ENCODE assay signal across 11 cellular contexts in the genomic region with DNA sequence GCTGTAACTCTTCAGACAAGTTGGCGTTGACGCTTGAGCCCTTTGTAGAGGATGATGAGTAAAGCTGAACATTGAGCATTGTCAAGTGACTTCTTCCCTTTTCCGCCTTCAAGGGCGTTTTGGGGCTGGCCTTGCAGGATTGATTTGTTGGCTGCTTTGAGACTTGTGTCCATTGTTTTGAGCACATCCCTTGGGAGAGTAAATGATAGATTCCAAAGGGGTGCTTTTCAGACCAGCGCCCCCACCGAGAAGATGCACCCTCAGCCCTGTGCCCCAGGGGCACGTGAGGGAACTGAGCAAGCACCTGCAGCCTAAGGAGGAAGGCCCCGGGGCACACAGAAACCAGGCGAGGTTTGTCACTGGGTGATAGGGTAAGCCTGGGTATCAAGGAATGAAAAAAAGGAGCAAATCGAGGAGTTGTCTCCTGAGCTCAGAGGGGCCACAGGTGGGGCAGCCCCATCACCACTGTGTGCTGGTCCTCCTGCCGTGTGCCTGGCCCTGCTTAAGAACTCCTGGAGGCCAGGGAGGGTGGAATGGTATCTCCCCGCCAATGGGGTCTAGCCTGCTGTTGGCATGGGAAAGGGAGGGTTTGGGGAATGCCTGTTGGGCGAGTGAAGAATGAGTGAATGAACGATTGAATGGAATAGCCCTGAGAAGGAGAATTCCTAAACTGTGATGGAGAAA.
DNase-seq lines count a peak whose midpoint lies in the region; ATAC-seq and TF ChIP-seq lines count a peak whose summit lies in the region.
"Had no signal": no experiment of that assay in that cellular context is flagged by ENCODE, and none has a peak within 500 bp of the region (broad histone marks: within the 10 kb centered on the region; RNA-seq: fewer than 3 reads in every experiment).

No MANE protein-coding gene starts in this region.

- 70 to 73% methylated on average over 14 of the region's 14 CpGs for WGBS in upper lobe of left lung, 2 donors

- H3K4me1 ChIP-seq in muscle layer of duodenum (ENCODE audit: control insufficient read depth in 1 of 2, insufficient read depth in 2 of 2, low read length in 2 of 2): peaks cover 0 to 4% of the 10 kb centered on the region in 2 donors
- H3K4me1 ChIP-seq in upper lobe of left lung: peaks cover 9 to 24% (median 10%) of the 10 kb centered on the region in 4 donors

- H3K27ac ChIP-seq in caudate nucleus (ENCODE audit: low read depth, low read length) (peak overlapping the region; percentile 56), muscle layer of duodenum (ENCODE audit: low read length) (peak overlapping the region; percentile 43), upper lobe of left lung (peak overlapping the region; percentile 59 to 81 (median 68))

- H3K36me3 ChIP-seq in muscle layer of duodenum (ENCODE audit: control insufficient read depth in 1 of 2, insufficient read depth in 2 of 2, low read length in 2 of 2) (no peaks in the 10 kb centered on the region), upper lobe of left lung (no peaks in the 10 kb centered on the region)
- H3K36me3 ChIP-seq: brain microvascular endothelial cell, sigmoid colon had no signal

- TF ChIP-seq CTCF in upper lobe of left lung (IDR thresholded peaks at IDR 0.05): no peak

- peak; percentile 62 to 67 for ATAC-seq in upper lobe of left lung (ENCODE audit: low FRiP score in 2 of 2)
- no peak for ATAC-seq in GM21423 (IDR thresholded peaks at IDR 0.05; ENCODE audit: unreplicated experiment)

- DNase-seq in MV-4-11 (lab: John Stamatoyannopoulos, UW) (peak; percentile 48), caudate nucleus (lab: John Stamatoyannopoulos, UW) (no peak), upper lobe of left lung (peak; percentile 32 to 44), NCI-H1105 (lab: John Stamatoyannopoulos, UW) (no peak)
- no peak for DNase-seq in stimulated activated CD4-positive, alpha-beta T cell treated with anti-CD3 and anti-CD28 coated beads, Interleukin-1b, Interleukin-23, amount 100 ng/mL, for 48 hours
- DNase-seq: NCI-H187 had no signal

- TF ChIP-seq EP300 in upper lobe of left lung (IDR thresholded peaks at IDR 0.05): no peak

- H3K27me3 ChIP-seq in muscle layer of duodenum (ENCODE audit: low read depth, low read length): no peaks in the 10 kb centered on the region
- H3K27me3 ChIP-seq in upper lobe of left lung: no peaks in the 10 kb centered on the region
- H3K27me3 ChIP-seq: brain microvascular endothelial cell, sigmoid colon had no signal

- TF ChIP-seq POLR2A in upper lobe of left lung (IDR thresholded peaks at IDR 0.05): no peak

- no peaks in the 10 kb centered on the region for H3K9me3 ChIP-seq in muscle layer of duodenum (ENCODE audit: control insufficient read depth in 1 of 2, low read length in 2 of 2)
- no peaks in the 10 kb centered on the region for H3K9me3 ChIP-seq in upper lobe of left lung
- H3K9me3 ChIP-seq: sigmoid colon had no signal

- H3K4me3 ChIP-seq in muscle layer of duodenum (ENCODE audit: low read depth in 1 of 2, low read length in 2 of 2) (no peak overlapping the region), upper lobe of left lung (no peak overlapping the region)
- H3K4me3 ChIP-seq: GM12878, sigmoid colon had no signal

Comparison
In these comparisons a context has a peak if more than half of its experiments do, and no peak if none do; other contexts are left out.
1. DNase-seq: peak in MV-4-11 (single experiment) and upper lobe of left lung (2 of 2); none in caudate nucleus (0 of 61), stimulated activated CD4-positive, alpha-beta T cell treated with anti-CD3 and anti-CD28 coated beads, Interleukin-1b, Interleukin-23, amount 100 ng/mL, for 48 hours (single experiment) and NCI-H1105 (single experiment).
2. Peak in every context shown above with its lines, with median percentiles within 50 percentile points of each other: H3K27ac ChIP-seq.